Comparison of ENCODE assay signal across 1 cellular context in genomic region chr11:17273668-17274321, GRCh38.
A peak's percentile ranks its signal among the peaks of the same experiment; 100 is the strongest.
TF ChIP-seq lines count a peak whose summit lies in the region.

No MANE protein-coding gene starts in this region.

TF ChIP-seq in GM12878, 131 proteins besides CTCF, POLR2A, EP300 and RAD21:
- TF ChIP-seq PML (IDR thresholded peaks at IDR 0.05; ENCODE audit: low read length) (no peak), ZBTB11 (CRISPR knock-in tag; IDR thresholded peaks at IDR 0.05) (no peak), BMI1 (IDR thresholded peaks at IDR 0.05; ENCODE audit: borderline replicate concordance) (peak; percentile 61; the same call in 1 of the 2 replicates), ATF7 (IDR thresholded peaks at IDR 0.05; ENCODE audit: low read depth) (no peak), PKNOX1 (IDR thresholded peaks at IDR 0.05) (peak; percentile 78)
